ENCODE assay signal across 11 cellular contexts in genomic region chr22:36409067-36409466, GRCh38. TPM values are rescaled to one million over a fixed set of nuclear protein-coding genes. Genes with fewer than 3 reads are reported as not detected.
DNase-seq lines count a peak whose midpoint lies in the region; ATAC-seq and TF ChIP-seq lines count a peak whose summit lies in the region.
"Had no signal": no experiment of that assay in that cellular context is flagged by ENCODE, and none has a peak within 500 bp of the region (broad histone marks: within the 10 kb centered on the region; RNA-seq: fewer than 3 reads in every experiment).

No MANE protein-coding gene starts in this region.

- H3K4me3 Mint-ChIP-seq in brain (peak overlapping the region in 4 of 5 experiments; percentile 48 to 88 (median 84)), nephron (peak overlapping the region; percentile 48 to 72 (median 68)), HFFc6 (no peak overlapping the region)

- H4K20me1 ChIP-seq in BLaER1 treated with 17β-estradiol and CSF1 and Interleukin-3, amounts not matched to agents 10 nM and 100 nM, result no peaks in the 10 kb centered on the region

- H3K27ac ChIP-seq in BLaER1 treated with 17β-estradiol and CSF1 and Interleukin-3, amounts not matched to agents 10 nM and 100 nM, result peak overlapping the region in 9 of 11 experiments; percentile 92 to 99 (median 97); a peak in 18 of 22 replicates

- no peak overlapping the region for H3K4me3 ChIP-seq in BLaER1 treated with 17β-estradiol and CSF1 and Interleukin-3, amounts not matched to agents 10 nM and 100 nM
- no peak overlapping the region for H3K4me3 ChIP-seq in H7 (ENCODE audit: insufficient read depth, low read depth, low read length)
- H3K4me3 ChIP-seq: ovary had no signal

- DNase-seq in H7, result peak; percentile 19
- DNase-seq in NCI-H748 treated with DMSO at 0.1 percent for 48 hours (lab: John Stamatoyannopoulos, UW), result no peak
- no peak for DNase-seq in HFFc6
- no peak for DNase-seq in nucleus accumbens (lab: John Stamatoyannopoulos, UW)
- DNase-seq: effector memory CD4-positive, alpha-beta T cell; NCI-H1436 had no signal

- H3K4me2 ChIP-seq in BLaER1 treated with 17β-estradiol and CSF1 and Interleukin-3, amounts not matched to agents 10 nM and 100 nM, result peak overlapping the region in 10 of 11 experiments; percentile 54 to 90 (median 75); a peak in 19 of 22 replicates

- H3K27me3 Mint-ChIP-seq in brain (no peaks in the 10 kb centered on the region), nephron (ENCODE audit: low read depth) (peaks cover 4% of the 10 kb centered on the region), HFFc6 (ENCODE audit: insufficient read depth) (no peaks in the 10 kb centered on the region)

- no peak for TF ChIP-seq CTCF in brain (conservative IDR thresholded peaks at IDR 0.05)
- TF ChIP-seq CTCF in nephron (IDR thresholded peaks at IDR 0.05; ENCODE audit: unreplicated experiment in 3 of 3), result no peak
- no peak for TF ChIP-seq CTCF in HFFc6 (IDR thresholded peaks at IDR 0.05)

- no peak for ATAC-seq in GM18873 (IDR thresholded peaks at IDR 0.05; ENCODE audit: low FRiP score, unreplicated experiment)

- no peaks in the 10 kb centered on the region for H3K9me3 ChIP-seq in BLaER1 treated with 17β-estradiol and CSF1 and Interleukin-3, amounts not matched to agents 10 nM and 100 nM (replicated peaks in 1 of 11)
- H3K9me3 ChIP-seq: ovary had no signal

- H3K4me1 Mint-ChIP-seq in brain (peaks cover 20% of the 10 kb centered on the region), nephron (peaks cover 15% of the 10 kb centered on the region), HFFc6 (ENCODE audit: low read depth) (peaks cover 24% of the 10 kb centered on the region)

- H3K27ac Mint-ChIP-seq in brain (peak overlapping the region in 3 of 5 experiments; percentile 22 to 71 (median 34)), nephron (peak overlapping the region; percentile 83 to 93 (median 87)), HFFc6 (no peak overlapping the region)

- H3K36me3 Mint-ChIP-seq in brain, result peaks cover 3% of the 10 kb centered on the region
- no peaks in the 10 kb centered on the region for H3K36me3 Mint-ChIP-seq in nephron (ENCODE audit: low read depth)
- H3K36me3 Mint-ChIP-seq in HFFc6 (ENCODE audit: low read depth), result no peaks in the 10 kb centered on the region

- no peaks in the 10 kb centered on the region for H3K27me3 ChIP-seq in BLaER1 treated with 17β-estradiol and CSF1 and Interleukin-3, amounts not matched to agents 10 nM and 100 nM
- H3K27me3 ChIP-seq in H7 (ENCODE audit: control insufficient read depth, insufficient read depth, low read length), result no peaks in the 10 kb centered on the region
- H3K27me3 ChIP-seq: ovary had no signal

- H3K9ac ChIP-seq in BLaER1 treated with 17β-estradiol and CSF1 and Interleukin-3, amounts not matched to agents 10 nM and 100 nM, result peak overlapping the region in 9 of 11 experiments; percentile 32 to 89 (median 86); a peak in 15 of 22 replicates

- H3K9me3 Mint-ChIP-seq in brain, result no peaks in the 10 kb centered on the region
- no peaks in the 10 kb centered on the region for H3K9me3 Mint-ChIP-seq in nephron
- H3K9me3 Mint-ChIP-seq in HFFc6, result no peaks in the 10 kb centered on the region

- H3K36me3 ChIP-seq in BLaER1 treated with 17β-estradiol and CSF1 and Interleukin-3, amounts not matched to agents 10 nM and 100 nM, result no peaks in the 10 kb centered on the region
- no peaks in the 10 kb centered on the region for H3K36me3 ChIP-seq in H7 (replicated peaks; ENCODE audit: control insufficient read depth, insufficient read depth, low read length)
- H3K36me3 ChIP-seq: ovary had no signal

- peaks cover 60 to 98% (median 90%) of the 10 kb centered on the region in 10 experiments for H3K4me1 ChIP-seq in BLaER1 treated with 17β-estradiol and CSF1 and Interleukin-3, amounts not matched to agents 10 nM and 100 nM

RNA-seq across cellular contexts. Expression of gene MYH9, which starts 21.3 kb away (rescaled TPM):
- total RNA-seq in H7 (2014; rRNA removed; shearing (Covaris generic)), result 117 and 149 TPM in 2 replicates
- polyA plus RNA-seq in brain (ENCODE audit: insufficient read depth, low read depth, low replicate concordance), result 236 TPM
- 1,000 to 10,000 TPM in 2 of 6 experiments, 100 to 1,000 TPM in 4; 881 to 1,084 (median 937) TPM for total RNA-seq in HFFc6 (2021; fragmentation: NEBNext Ultra II Directional; extraction: Animal tissue kit (Norgen Biotek cat#: 25700))
